ENCODE assay signal across 8 cellular contexts in genomic region chr5:141681695-141682641, GRCh38. TPM values are rescaled to one million over a fixed set of nuclear protein-coding genes. Genes with fewer than 3 reads are reported as not detected.
A peak's percentile ranks its signal among the peaks of the same experiment; 100 is the strongest.
DNase-seq lines count a peak whose midpoint lies in the region; ATAC-seq and TF ChIP-seq lines count a peak whose summit lies in the region.

ARAP3 (minus strand) TSS chr5:141682230; CDS start chr5:141680486, 1,744 bp downstream.

- peak within 1 kb of the TSS; percentile 74 for H2BK120ac ChIP-seq in trophoblast cell (ENCODE audit: insufficient read depth, low read length, poor library complexity)

- peaks cover 17% of the 10 kb centered on the region for H3K79me1 ChIP-seq in trophoblast cell (ENCODE audit: low read length)

- WGBS in trophoblast cell (ENCODE audit: extremely low coverage, insufficient coverage, insufficient read length) = no CpG with 5 or more reads among the region's 77 CpGs

- CTCF ChIA-PET in A673 (lab: Charles Lee) = interaction anchor here (1.0 to 1.6 kb wide), 2 partner anchors 90 to 287 kb away, joined by 4 to 6 read pairs; partner anchors contain the start of gene RNF14
- CTCF ChIA-PET in HEK293T (lab: Yijun Ruan, JAX) = interaction anchor here (0.7 to 1.2 kb wide), 3 partner anchors 12 to 550 kb away, joined by 4 to 5 read pairs (median 4); partner anchors contain the start of gene RNF14

- H3K4me3 ChIP-seq in A673 (ENCODE audit: low read depth, low read length, poor library complexity, severe bottlenecking) = peak within 1 kb of the TSS; percentile 23
- peak within 1 kb of the TSS; percentile 40 for H3K4me3 ChIP-seq in astrocyte of the spinal cord (ENCODE audit: low read depth, low read length)
- peak within 1 kb of the TSS; percentile 75 for H3K4me3 ChIP-seq in left ventricle myocardium inferior
- H3K4me3 ChIP-seq in trophoblast cell (ENCODE audit: low read depth, low read length) = peak within 1 kb of the TSS; percentile 64

- H3K4ac ChIP-seq in trophoblast cell (ENCODE audit: low read depth, low read length) = peak within 1 kb of the TSS; percentile 13

- TF ChIP-seq CTCF in A673 (conservative IDR thresholded peaks at IDR 0.05; ENCODE audit: low read depth, low read length) (no peak), astrocyte of the spinal cord (IDR thresholded peaks at IDR 0.05; ENCODE audit: low read depth, low read length) (no peak), left ventricle myocardium inferior (IDR thresholded peaks at IDR 0.05; ENCODE audit: borderline replicate concordance) (no peak)

- H3K4me1 ChIP-seq in A673 (ENCODE audit: insufficient read depth, low read length, poor library complexity, severe bottlenecking) (peaks cover 9% of the 10 kb centered on the region), left ventricle myocardium inferior (peaks cover 75% of the 10 kb centered on the region), trophoblast cell (ENCODE audit: control insufficient read depth in 1 of 2, insufficient read depth in 2 of 2, low read length in 2 of 2) (peaks cover 23 to 31% of the 10 kb centered on the region in 2 experiments)

- no peaks in the 10 kb centered on the region for H3K27me3 ChIP-seq in A673 (replicated peaks; ENCODE audit: insufficient read depth, low read depth, low read length, poor library complexity)
- no peaks in the 10 kb centered on the region for H3K27me3 ChIP-seq in left ventricle myocardium inferior (ENCODE audit: low read depth)
- H3K27me3 ChIP-seq in trophoblast cell (ENCODE audit: insufficient read depth, low read length) = no peaks in the 10 kb centered on the region

- H3K18ac ChIP-seq in trophoblast cell (ENCODE audit: low read length) = peak within 1 kb of the TSS; percentile 73

- DNase-seq in A673 (ENCODE audit: low spot score) (no peak), HEK293T (ENCODE audit: extremely low spot score) (peak; percentile 49), SW480 (ENCODE audit: low spot score) (peak; percentile 78), astrocyte of the spinal cord (ENCODE audit: low read depth, low spot score) (peak; percentile 83), left ventricle myocardium inferior (peak; percentile 90), trophoblast cell (peak; percentile 48 to 69), NCI-H1092 (lab: John Stamatoyannopoulos, UW) (no peak)

- POLR2A ChIA-PET in A673 (lab: Charles Lee; ENCODE audit: low non-redundant PET) (no interaction called here), HEK293T (lab: Yijun Ruan, JAX) (interaction anchor here (0.7 to 2.5 kb wide), 3 partner anchors 12 to 598 kb away, joined by 3 to 11 read pairs (median 8); partner anchors contain the start of genes HDAC3 and RELL2)

- peak within 1 kb of the TSS; percentile 47 for H2BK5ac ChIP-seq in trophoblast cell (ENCODE audit: low read depth, low read length, poor library complexity)

- no peak within 1 kb of the TSS for H3K27ac ChIP-seq in A673 (ENCODE audit: low read depth, low read length, poor library complexity, severe bottlenecking)
- peak within 1 kb of the TSS; percentile 95 for H3K27ac ChIP-seq in left ventricle myocardium inferior (replicated peaks)
- H3K27ac ChIP-seq in trophoblast cell (ENCODE audit: low read depth, low read length) = peak within 1 kb of the TSS; percentile 78

- intact Hi-C loops in A673 (cut with micrococcal nuclease; ENCODE audit: unreplicated experiment) = no loop called here
- intact Hi-C loops in left ventricle myocardium inferior (cut with micrococcal nuclease) = no loop called here

- peak within 1 kb of the TSS; percentile 45 for H3K14ac ChIP-seq in trophoblast cell (ENCODE audit: low read length)

- peak within 1 kb of the TSS; percentile 51 for H3K4me2 ChIP-seq in trophoblast cell (ENCODE audit: low read length)

- peak within 1 kb of the TSS; percentile 78 for H4K91ac ChIP-seq in trophoblast cell (ENCODE audit: low read depth, low read length)

- H4K12ac ChIP-seq in trophoblast cell (ENCODE audit: low read depth, low read length) = peak within 1 kb of the TSS; percentile 68

- peak within 1 kb of the TSS; percentile 25 for H2AK5ac ChIP-seq in trophoblast cell (ENCODE audit: low read length)

- H3K9ac ChIP-seq in trophoblast cell (ENCODE audit: low read length) = peak within 1 kb of the TSS; percentile 61

- H3K23ac ChIP-seq in trophoblast cell (ENCODE audit: low read length) = no peak within 1 kb of the TSS

- BruUV-seq in A673 (replicated peaks; lab: Mats Ljungman, UMichigan) = no TSS peak

- H4K8ac ChIP-seq in trophoblast cell (ENCODE audit: low read depth, low read length) = peak within 1 kb of the TSS; percentile 60

- peak within 1 kb of the TSS; percentile 28 for H2AFZ ChIP-seq in trophoblast cell (ENCODE audit: insufficient read depth, low read length, poor library complexity)

- in situ Hi-C loops in astrocyte of the spinal cord (cut with HindIII; ENCODE audit: low sequenced_read_pairs) = no loop called here

- no peaks in the 10 kb centered on the region for H3K36me3 ChIP-seq in A673 (ENCODE audit: insufficient read depth, low read length, poor library complexity, severe bottlenecking)
- H3K36me3 ChIP-seq in left ventricle myocardium inferior = peaks cover 16% of the 10 kb centered on the region
- peaks cover 4 to 10% of the 10 kb centered on the region in 2 experiments for H3K36me3 ChIP-seq in trophoblast cell (ENCODE audit: control insufficient read depth in 1 of 2, insufficient read depth in 2 of 2, low read length in 2 of 2)

- ATAC-seq in GM21528 (IDR thresholded peaks at IDR 0.05; ENCODE audit: low FRiP score, unreplicated experiment) = no peak

- peak within 1 kb of the TSS; percentile 55 for H2BK12ac ChIP-seq in trophoblast cell (ENCODE audit: low read length)

- no peaks in the 10 kb centered on the region for H3K9me3 ChIP-seq in A673 (ENCODE audit: low read depth, low read length, poor library complexity, severe bottlenecking)
- no peaks in the 10 kb centered on the region for H3K9me3 ChIP-seq in left ventricle myocardium inferior (replicated peaks)
- no peaks in the 10 kb centered on the region for H3K9me3 ChIP-seq in trophoblast cell (ENCODE audit: insufficient read depth, low read depth, low read length)

- H3K79me2 ChIP-seq in trophoblast cell (ENCODE audit: control insufficient read depth, insufficient read depth, low read length, poor library complexity) = no peaks in the 10 kb centered on the region

TF ChIP-seq in HEK293T, 16 proteins besides CTCF, POLR2A, EP300 and RAD21:
- TF ChIP-seq ZNF384 (IDR thresholded peaks at IDR 0.05) (no peak), L3MBTL2 (conservative IDR thresholded peaks at IDR 0.05) (peak; percentile 84)
TF ChIP-seq in HEK293T: peak in this region for 1.

RNA-seq across cellular contexts. Expression of gene ARAP3, which starts in this region (rescaled TPM):
- 4.1 and 4.6 TPM in 2 replicates for total RNA-seq in A673 (2021)
- 15.2 TPM for total RNA-seq in left ventricle myocardium inferior
- polyA plus RNA-seq in trophoblast cell (2013) = 9.8 and 10.5 TPM in 2 replicates

Comparison
In these comparisons a context has a peak if more than half of its experiments do, and no peak if none do; other contexts are left out.
1. DNase-seq: peak in HEK293T (single experiment), SW480 (single experiment), astrocyte of the spinal cord (single experiment), left ventricle myocardium inferior (single experiment) and trophoblast cell (2 of 2); none in A673 (single experiment) and NCI-H1092 (single experiment).
2. H3K4me3 ChIP-seq: peak in every context shown above with its lines; median percentile 75 in left ventricle myocardium inferior; 64 in trophoblast cell; 40 in astrocyte of the spinal cord; 23 in A673.